23 cellular contexts compared by ENCODE assay signal in the genomic region with DNA sequence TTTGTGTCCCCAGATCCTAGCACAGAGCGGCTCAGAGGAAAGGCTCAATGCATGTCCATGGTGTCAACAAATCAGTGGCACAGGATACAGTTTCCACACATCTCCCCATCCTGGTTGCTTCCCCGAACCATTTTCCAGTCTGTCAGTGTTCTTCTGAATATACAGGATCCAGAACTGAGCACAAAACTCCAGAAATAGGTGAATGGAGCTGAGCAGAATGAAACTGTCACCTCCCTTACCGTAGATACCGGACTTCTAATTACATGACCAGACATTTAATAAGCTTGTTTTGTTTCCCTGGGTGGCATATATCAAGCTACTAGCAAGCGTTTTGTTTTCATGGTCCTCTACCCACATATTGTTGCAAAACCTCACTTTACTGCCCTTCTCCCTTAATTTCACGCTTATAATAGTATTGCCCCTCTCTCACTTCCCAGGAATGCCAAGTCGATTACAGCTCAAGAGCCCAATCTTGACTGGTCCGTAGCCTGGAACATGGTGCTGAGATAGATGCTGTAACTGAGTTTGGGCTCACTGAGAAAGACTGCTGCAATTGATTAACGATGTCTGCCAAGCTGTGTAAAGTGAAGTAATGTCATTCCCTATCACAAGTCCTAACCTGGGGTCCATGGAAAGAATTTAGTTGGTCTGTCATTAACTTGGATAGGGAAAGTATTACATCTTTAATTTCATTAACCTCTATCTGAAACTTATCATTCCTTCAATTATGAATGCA. TPM values are rescaled to one million over a fixed set of nuclear protein-coding genes. Genes with fewer than 3 reads are reported as not detected.
"Had no signal": no experiment of that assay in that cellular context is flagged by ENCODE, and none has a peak within 500 bp of the region (broad histone marks: within the 10 kb centered on the region; RNA-seq: fewer than 3 reads in every experiment).

No MANE protein-coding gene starts in this region.

- H3K27ac ChIP-seq: HL-60, KMS-11, RWPE1 had no signal

- H3K9ac ChIP-seq: KMS-11 had no signal

- H3K4me2 ChIP-seq: KMS-11 had no signal

- DNase-seq: Kasumi-1, MM.1S, NCI-H1092 treated with DMSO at 0.1 percent for 48 hours, NCI-H1436, NCI-H187, NCI-H2029, NCI-H2081 treated with DMSO at 0.1 percent for 48 hours, NCI-H2171, NCI-H226, NCI-H446, NCI-H510A, NCI-H524 treated with DMSO at 0.1 percent for 48 hours, NCI-H69, NCI-H774, PC-3, SHP77 had no signal

- ATAC-seq: PC-3 had no signal

RNA-seq across cellular contexts. Expression of a gene that starts 12.0 kb away (rescaled TPM):
- total RNA-seq: HT-29; M059J; PC-3; SK-MEL-5; T-helper 1 cell treated with Interleukin-12 subunit alpha and Interleukin-12 subunit beta and Interleukin-4 antibody, amounts not matched to agents 30 ng/mL and 1 ng/mL, for 36 hours had no signal
